ENCODE assay signal across 1 cellular context in genomic region chr19:17215125-17215971, GRCh38.
A peak's percentile ranks its signal among the peaks of the same experiment; 100 is the strongest.
TF ChIP-seq lines count a peak whose summit lies in the region.

Gene USE1, plus strand, starts transcription at chr19:17215357. Its CDS starts 49 bp downstream, at chr19:17215406.

TF ChIP-seq in HepG2, 621 proteins besides CTCF, POLR2A, EP300 and RAD21 (continued from another document and continues in another):
- TF ChIP-seq ZC3H13 (CRISPR knock-in tag; IDR thresholded peaks at IDR 0.05) (no peak), ETV5 (CRISPR knock-in tag; IDR thresholded peaks at IDR 0.05; ENCODE audit: borderline replicate concordance) (peak; percentile 98), PLRG1 (conservative IDR thresholded peaks at IDR 0.05) (no peak), YY1 (IDR thresholded peaks at IDR 0.05; ENCODE audit: insufficient read depth, insufficient replicate concordance, low read depth, low read length) (peak; percentile 99), ARNT2 (CRISPR knock-in tag; IDR thresholded peaks at IDR 0.05; ENCODE audit: low read depth) (0 out of 2 replicates have a peak, but pooled peaks have one; percentile 51), JDP2 (CRISPR knock-in tag; IDR thresholded peaks at IDR 0.05; ENCODE audit: borderline replicate concordance) (no peak), HNF4A (CRISPR knock-in tag; IDR thresholded peaks at IDR 0.05) (no peak), FOXK2 (IDR thresholded peaks at IDR 0.05) (no peak), ZNF224 (CRISPR knock-in tag; IDR thresholded peaks at IDR 0.05) (0 out of 2 replicates have a peak, but pooled peaks have one; percentile 66), ZNF724P (CRISPR knock-in tag; IDR thresholded peaks at IDR 0.05; ENCODE audit: borderline replicate concordance) (0 out of 2 replicates have a peak, but pooled peaks have one; percentile 78), HNF1A (IDR thresholded peaks at IDR 0.05; ENCODE audit: low read depth) (no peak), HNF1A (CRISPR knock-in tag; IDR thresholded peaks at IDR 0.05; ENCODE audit: borderline replicate concordance) (peak; percentile 34; the same call in 1 of the 2 replicates), HMGXB3 (CRISPR knock-in tag; IDR thresholded peaks at IDR 0.05; ENCODE audit: borderline replicate concordance) (peak; percentile 83), NR2F6 (IDR thresholded peaks at IDR 0.05) (peak; percentile 31; the same call in 1 of the 2 replicates), NR2F6 (CRISPR knock-in tag; IDR thresholded peaks at IDR 0.05) (peak; percentile 44; the same call in 1 of the 2 replicates), ZNF337 (CRISPR knock-in tag; IDR thresholded peaks at IDR 0.05; ENCODE audit: borderline replicate concordance, low read depth) (peak; percentile 66; the same call in 1 of the 2 replicates), BCLAF1 (IDR thresholded peaks at IDR 0.05) (no peak), ZNF468 (CRISPR knock-in tag; IDR thresholded peaks at IDR 0.05) (0 out of 2 replicates have a peak, but pooled peaks have one; percentile 43), ZNF407 (CRISPR knock-in tag; IDR thresholded peaks at IDR 0.05; ENCODE audit: not compliant biosample characterization) (peak; percentile 83), AGO1 (IDR thresholded peaks at IDR 0.05; ENCODE audit: low read depth, low read length, poor library complexity, severe bottlenecking) (peak; percentile 64), DZIP1 (CRISPR knock-in tag; IDR thresholded peaks at IDR 0.05) (no peak; the same call in 1 of the 2 replicates), ZNF296 (CRISPR knock-in tag; conservative IDR thresholded peaks at IDR 0.05) (peak; percentile 94), ZNF790 (CRISPR knock-in tag; IDR thresholded peaks at IDR 0.05; ENCODE audit: borderline replicate concordance) (0 out of 2 replicates have a peak, but pooled peaks have one; percentile 34), ZNF850 (CRISPR knock-in tag; conservative IDR thresholded peaks at IDR 0.05) (0 out of 2 replicates have a peak, but pooled peaks have one; percentile 67), FOXO4 (CRISPR knock-in tag; conservative IDR thresholded peaks at IDR 0.05) (no peak), ZNF839 (CRISPR knock-in tag; IDR thresholded peaks at IDR 0.05; ENCODE audit: borderline replicate concordance) (no peak), TEAD2 (CRISPR knock-in tag; IDR thresholded peaks at IDR 0.05) (no peak), ZNF782 (CRISPR knock-in tag; IDR thresholded peaks at IDR 0.05; ENCODE audit: borderline replicate concordance) (no peak), ZNF24 (IDR thresholded peaks at IDR 0.05) (no peak; the same call in 1 of the 2 replicates), ZNF792 (CRISPR knock-in tag; IDR thresholded peaks at IDR 0.05) (no peak)
